Comparison of ENCODE assay signal across 28 cellular contexts in genomic region chr2:88022522-88022921, GRCh38. TPM values are rescaled to one million over a fixed set of nuclear protein-coding genes. Genes with fewer than 3 reads are reported as not detected.
"Had no signal": no experiment of that assay in that cellular context is flagged by ENCODE, and none has a peak within 500 bp of the region (broad histone marks: within the 10 kb centered on the region; RNA-seq: fewer than 3 reads in every experiment).

No MANE protein-coding gene starts in this region.

- H3K27ac ChIP-seq: dorsolateral prefrontal cortex, gastrocnemius medialis, lower lobe of right lung, neutrophil, psoas muscle, skin epidermis, spleen, thoracic aorta, tibial nerve, upper lobe of right lung, uterus had no signal

- H3K4me3 ChIP-seq: dorsolateral prefrontal cortex, gastrocnemius medialis, lower lobe of right lung, psoas muscle, skin epidermis, spleen, thoracic aorta, tibial nerve, upper lobe of right lung, uterus had no signal

- H3K27me3 ChIP-seq: dorsolateral prefrontal cortex, gastrocnemius medialis, neutrophil, spleen, tibial nerve, upper lobe of right lung, uterus had no signal

- FAIRE-seq: kidney had no signal

- H3K9me3 ChIP-seq: gastrocnemius medialis, lower lobe of right lung, neutrophil, psoas muscle, thoracic aorta, tibial nerve, upper lobe of right lung, uterus had no signal

- H3K36me3 ChIP-seq: uterus had no signal

- H3K4me1 ChIP-seq: gastrocnemius medialis, lower lobe of right lung, psoas muscle, upper lobe of right lung, uterus had no signal

- DNase-seq: cerebellar nuclear complex; dorsolateral prefrontal cortex; effector CD4-positive, alpha-beta T cell; foreskin fibroblast; gastrocnemius medialis; kidney; left ventricle myocardium superior; lower lobe of right lung; naive B cell; posterior cingulate gyrus; psoas muscle; right cardiac atrium; spleen; stimulated activated CD4-positive, alpha-beta T cell treated with anti-CD3 and anti-CD28 coated beads, Interleukin-2, amount 100 ng/mL, for 48 hours; stimulated activated naive B cell treated with anti-CD40 and anti-IgM and Interleukin-4, amounts not matched to agents 10 μg/mL and 1 μg/mL and 100 μg/mL, for 72 hours; upper lobe of right lung; uterus had no signal

- ATAC-seq: esophagus mucosa; gastrocnemius medialis; left ventricle myocardium superior; natural killer cell treated with Interleukin-12 subunit alpha and Interleukin-12 subunit beta and Interleukin-15 and Interleukin-18, amount 100 ng/mL, for 72 hours; psoas muscle; right cardiac atrium; stimulated activated naive B cell treated with anti-CD40 and anti-IgM and Interleukin-4, amounts not matched to agents 10 μg/mL and 1 μg/mL and 100 μg/mL, for 72 hours; upper lobe of right lung had no signal

RNA-seq across cellular contexts. Expression of gene RNU2-63P, which starts 6.2 kb away (rescaled TPM):
- total RNA-seq: gastrocnemius medialis, glomerular endothelial cell, left ventricle myocardium superior, lower lobe of right lung, mononuclear cell, omental fat pad, renal cortical epithelial cell, thoracic aorta, tibial nerve, upper lobe of right lung, uterus had no signal
- polyA plus RNA-seq: psoas muscle, right cardiac atrium, spleen had no signal

RNA-seq across cellular contexts. Expression of gene SMYD1, which starts 45.1 kb away (rescaled TPM):
- total RNA-seq: esophagus mucosa; glomerular endothelial cell; kidney; lower lobe of right lung; natural killer cell treated with Interleukin-12 subunit alpha and Interleukin-12 subunit beta and Interleukin-15 and Interleukin-18, amount 100 ng/mL, for 72 hours; neural crest cell; omental fat pad; renal cortical epithelial cell; spleen; thoracic aorta; upper lobe of right lung had no signal
